32 cellular contexts compared by ENCODE assay signal in genomic region chr16:88906020-88906419, GRCh38. TPM values are rescaled to one million over a fixed set of nuclear protein-coding genes. Genes with fewer than 3 reads are reported as not detected.
"Had no signal": no experiment of that assay in that cellular context is flagged by ENCODE, and none has a peak within 500 bp of the region (broad histone marks: within the 10 kb centered on the region; RNA-seq: fewer than 3 reads in every experiment).

No MANE protein-coding gene starts in this region.

- H3K27ac ChIP-seq: RWPE1, VCaP had no signal

- DNase-seq: activated B cell treated with CpG ODN at 0.5 μM for 24 hours; activated CD4-positive, alpha-beta memory T cell treated with anti-CD3 and anti-CD28 coated beads, Interleukin-2, amount 10 ng/mL, durations not matched to agents 7 days and 5 days; activated CD4-positive, alpha-beta T cell treated with anti-CD3 and anti-CD28 coated beads for 4 hours; activated CD4-positive, CD25-positive, alpha-beta regulatory T cell treated with anti-CD3 and anti-CD28 coated beads, Interleukin-2, amount 50 U/mL, for 72 hours; activated CD8-positive, alpha-beta memory T cell treated with anti-CD3 and anti-CD28 coated beads for 24 hours; activated CD8-positive, alpha-beta memory T cell treated with anti-CD3 and anti-CD28 coated beads, Interleukin-2, amount 10 ng/mL, durations not matched to agents 7 days and 5 days; activated effector memory CD4-positive, alpha-beta T cell treated with Interleukin-2 at 50 U/mL for 16 hours; activated naive CD4-positive, alpha-beta T cell treated with anti-CD3 and anti-CD28 coated beads, Interleukin-2, amount 10 ng/mL, durations not matched to agents 7 days and 5 days; anterior cingulate cortex; caudate nucleus; cerebellar nuclear complex; NCI-H1105 treated with DMSO at 0.1 percent for 48 hours; NCI-H1694; NCI-H1930; NCI-H2081 treated with DMSO at 0.1 percent for 48 hours; NCI-H345; NCI-H524 treated with DMSO at 0.1 percent for 48 hours; PC-3; Right ventricle myocardium superior; SW 1271; T-helper 1 cell; T-helper 2 cell; T-helper 9 cell had no signal

- H3K36me3 Mint-ChIP-seq: activated CD8-positive, alpha-beta memory T cell treated with anti-CD3 and anti-CD28 coated beads, Interleukin-2, amount 10 ng/mL, durations not matched to agents 7 days and 5 days; activated naive CD4-positive, alpha-beta T cell treated with anti-CD3 and anti-CD28 coated beads, Interleukin-2, amount 10 ng/mL, durations not matched to agents 7 days and 5 days; activated naive CD8-positive, alpha-beta T cell; brain had no signal

- FAIRE-seq: bronchial epithelial cell, RCC 7860 had no signal

- H3K4me1 Mint-ChIP-seq: activated CD4-positive, alpha-beta memory T cell treated with anti-CD3 and anti-CD28 coated beads, Interleukin-2, amount 10 ng/mL, durations not matched to agents 7 days and 5 days; activated CD8-positive, alpha-beta memory T cell treated with anti-CD3 and anti-CD28 coated beads, Interleukin-2, amount 10 ng/mL, durations not matched to agents 7 days and 5 days; activated naive CD4-positive, alpha-beta T cell treated with anti-CD3 and anti-CD28 coated beads, Interleukin-2, amount 10 ng/mL, durations not matched to agents 7 days and 5 days; activated naive CD8-positive, alpha-beta T cell treated with anti-CD3 and anti-CD28 coated beads, Interleukin-2, amount 50 U/mL, for 24 hours had no signal

- H3K4me3 Mint-ChIP-seq: activated B cell treated with CpG ODN at 0.5 μM for 24 hours; activated CD4-positive, alpha-beta memory T cell treated with anti-CD3 and anti-CD28 coated beads, Interleukin-2, amount 10 ng/mL, durations not matched to agents 7 days and 5 days; activated CD8-positive, alpha-beta memory T cell treated with anti-CD3 and anti-CD28 coated beads, Interleukin-2, amount 10 ng/mL, durations not matched to agents 7 days and 5 days; activated naive CD4-positive, alpha-beta T cell treated with anti-CD3 and anti-CD28 coated beads, Interleukin-2, amount 10 ng/mL, durations not matched to agents 7 days and 5 days; activated naive CD8-positive, alpha-beta T cell; activated naive CD8-positive, alpha-beta T cell treated with anti-CD3 and anti-CD28 coated beads, Interleukin-2, amount 50 U/mL, for 24 hours; brain had no signal

- H3K9me3 Mint-ChIP-seq: activated B cell treated with CpG ODN at 0.5 μM for 24 hours; activated CD4-positive, alpha-beta memory T cell treated with anti-CD3 and anti-CD28 coated beads, Interleukin-2, amount 10 ng/mL, durations not matched to agents 7 days and 5 days; activated naive CD4-positive, alpha-beta T cell treated with anti-CD3 and anti-CD28 coated beads, Interleukin-2, amount 10 ng/mL, durations not matched to agents 7 days and 5 days; activated naive CD8-positive, alpha-beta T cell treated with anti-CD3 and anti-CD28 coated beads, Interleukin-2, amount 50 U/mL, for 24 hours; brain had no signal

- H3K27ac Mint-ChIP-seq: activated B cell treated with CpG ODN at 0.5 μM for 24 hours; activated CD4-positive, alpha-beta memory T cell treated with anti-CD3 and anti-CD28 coated beads, Interleukin-2, amount 10 ng/mL, durations not matched to agents 7 days and 5 days; activated CD8-positive, alpha-beta memory T cell treated with anti-CD3 and anti-CD28 coated beads, Interleukin-2, amount 10 ng/mL, durations not matched to agents 7 days and 5 days; activated naive CD4-positive, alpha-beta T cell treated with anti-CD3 and anti-CD28 coated beads, Interleukin-2, amount 10 ng/mL, durations not matched to agents 7 days and 5 days; activated naive CD8-positive, alpha-beta T cell; activated naive CD8-positive, alpha-beta T cell treated with anti-CD3 and anti-CD28 coated beads, Interleukin-2, amount 50 U/mL, for 24 hours; brain had no signal

- ATAC-seq: activated CD8-positive, alpha-beta memory T cell treated with anti-CD3 and anti-CD28 coated beads, Interleukin-2, amount 10 ng/mL, durations not matched to agents 7 days and 5 days; activated naive CD8-positive, alpha-beta T cell treated with anti-CD3 and anti-CD28 coated beads, Interleukin-2, amount 50 U/mL, for 24 hours; PC-3 had no signal

- H3K27me3 Mint-ChIP-seq: activated B cell treated with CpG ODN at 0.5 μM for 24 hours; activated CD4-positive, alpha-beta memory T cell treated with anti-CD3 and anti-CD28 coated beads, Interleukin-2, amount 10 ng/mL, durations not matched to agents 7 days and 5 days; activated CD8-positive, alpha-beta memory T cell treated with anti-CD3 and anti-CD28 coated beads, Interleukin-2, amount 10 ng/mL, durations not matched to agents 7 days and 5 days; activated naive CD4-positive, alpha-beta T cell treated with anti-CD3 and anti-CD28 coated beads, Interleukin-2, amount 10 ng/mL, durations not matched to agents 7 days and 5 days; activated naive CD8-positive, alpha-beta T cell; activated naive CD8-positive, alpha-beta T cell treated with anti-CD3 and anti-CD28 coated beads, Interleukin-2, amount 50 U/mL, for 24 hours had no signal

RNA-seq across cellular contexts. Expression of gene PABPN1L, which starts 39.6 kb away (rescaled TPM):
- total RNA-seq: activated CD4-positive, alpha-beta memory T cell treated with anti-CD3 and anti-CD28 coated beads, Interleukin-2, amount 10 ng/mL, durations not matched to agents 7 days and 5 days; activated CD8-positive, alpha-beta memory T cell treated with anti-CD3 and anti-CD28 coated beads, Interleukin-2, amount 10 ng/mL, durations not matched to agents 7 days and 5 days; bronchial epithelial cell; MCF 10A; NCI-H460; PC-3; Right ventricle myocardium superior had no signal
